Comparison of ENCODE assay signal across 9 cellular contexts in the genomic region with DNA sequence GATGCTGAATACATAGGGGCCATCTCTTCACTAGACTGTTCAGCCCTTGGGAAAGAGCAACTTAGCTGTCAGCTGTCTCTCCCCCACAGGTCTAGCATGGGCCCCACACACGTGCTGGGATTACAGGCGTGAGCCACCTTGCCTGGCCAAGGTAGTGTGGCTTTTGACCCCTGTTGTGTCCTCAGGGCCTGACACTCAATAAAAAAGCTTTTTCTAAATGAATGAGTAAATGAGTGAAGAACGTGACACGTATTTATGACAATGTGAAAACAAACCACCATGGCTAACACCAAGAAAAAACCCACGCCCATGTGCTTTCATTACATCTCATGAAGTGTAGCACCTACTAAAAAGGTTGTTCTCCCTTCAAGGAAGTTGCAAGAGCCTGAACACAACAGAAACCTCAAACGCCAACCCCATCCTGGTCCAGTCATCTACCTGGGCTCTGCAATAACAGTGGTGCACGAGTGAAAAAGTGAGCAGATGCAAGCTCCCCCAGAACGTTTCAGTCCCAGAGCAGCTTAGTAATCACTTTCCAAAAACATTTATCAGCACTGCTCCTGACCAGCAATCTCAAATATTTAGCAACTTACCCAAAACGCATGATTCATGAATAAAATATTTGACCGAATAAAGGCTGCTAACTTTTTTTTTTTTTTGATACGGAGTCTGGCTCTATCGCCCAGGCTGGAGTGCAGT. TPM values are rescaled to one million over a fixed set of nuclear protein-coding genes. Genes with fewer than 3 reads are reported as not detected.
A peak's percentile ranks its signal among the peaks of the same experiment; 100 is the strongest.
DNase-seq lines count a peak whose midpoint lies in the region; ATAC-seq and TF ChIP-seq lines count a peak whose summit lies in the region.
"Had no signal": no experiment of that assay in that cellular context is flagged by ENCODE, and none has a peak within 500 bp of the region (broad histone marks: within the 10 kb centered on the region; RNA-seq: fewer than 3 reads in every experiment).

No MANE protein-coding gene starts in this region.

- no peak overlapping the region for H3K4me3 ChIP-seq in breast epithelium

- H3K27ac Mint-ChIP-seq in MCF 10A (ENCODE audit: low read depth, unreplicated experiment): peak overlapping the region; percentile 90
- peak overlapping the region; percentile 96 for H3K27ac Mint-ChIP-seq in activated T-helper 17 cell treated with anti-CD3 and anti-CD28 coated beads, Interleukin-2, amount 50 U/mL, for 72 hours
- H3K27ac Mint-ChIP-seq in mesothelial cell of epicardium: peak overlapping the region; percentile 19

- no peak overlapping the region for H3K27ac ChIP-seq in breast epithelium

- TF ChIP-seq CTCF in MCF 10A (IDR thresholded peaks at IDR 0.05; ENCODE audit: unreplicated experiment): no peak
- TF ChIP-seq CTCF in breast epithelium (IDR thresholded peaks at IDR 0.05): no peak
- TF ChIP-seq CTCF in mesothelial cell of epicardium (IDR thresholded peaks at IDR 0.05; ENCODE audit: unreplicated experiment): no peak

- peak overlapping the region; percentile 66 for H3K4me3 Mint-ChIP-seq in MCF 10A (ENCODE audit: unreplicated experiment)
- H3K4me3 Mint-ChIP-seq in activated T-helper 17 cell treated with anti-CD3 and anti-CD28 coated beads, Interleukin-2, amount 50 U/mL, for 72 hours: peak overlapping the region; percentile 82
- no peak overlapping the region for H3K4me3 Mint-ChIP-seq in mesothelial cell of epicardium

- no peaks in the 10 kb centered on the region for H3K36me3 ChIP-seq in breast epithelium

- CTCF ChIA-PET in MCF 10A (lab: Yijun Ruan, JAX): interaction anchor here (0.7 to 1.3 kb wide), 5 partner anchors 40 to 694 kb away, joined by 3 to 6 read pairs (median 4); no protein-coding TSS in a partner anchor

- H3K9me3 ChIP-seq in breast epithelium: no peaks in the 10 kb centered on the region

- DNase-seq in MCF 10A (ENCODE audit: unreplicated experiment) (peak; percentile 54), breast epithelium (ENCODE audit: low spot score in 2 of 2) (no peak), mesothelial cell of epicardium (ENCODE audit: low spot score in 2 of 2, unreplicated experiment in 2 of 2) (no peak), Kasumi-1 (lab: John Stamatoyannopoulos, UW) (no peak), mucosa of gallbladder (ENCODE audit: low spot score) (no peak), NAMALWA (ENCODE audit: low spot score) (no peak)
- DNase-seq: DND-41 had no signal

- H3K9me3 Mint-ChIP-seq in MCF 10A (ENCODE audit: unreplicated experiment) (no peaks in the 10 kb centered on the region), mesothelial cell of epicardium (no peaks in the 10 kb centered on the region)
- peaks cover 4% of the 10 kb centered on the region for H3K9me3 Mint-ChIP-seq in activated T-helper 17 cell treated with anti-CD3 and anti-CD28 coated beads, Interleukin-2, amount 50 U/mL, for 72 hours

- no peaks in the 10 kb centered on the region for H3K27me3 ChIP-seq in breast epithelium

- no TSS peak for BruUV-seq in MCF 10A (replicated peaks; lab: Mats Ljungman, UMichigan)

- H3K27me3 Mint-ChIP-seq in MCF 10A (ENCODE audit: insufficient read depth, unreplicated experiment) (no peaks in the 10 kb centered on the region), mesothelial cell of epicardium (ENCODE audit: low read depth) (no peaks in the 10 kb centered on the region)
- H3K27me3 Mint-ChIP-seq in activated T-helper 17 cell treated with anti-CD3 and anti-CD28 coated beads, Interleukin-2, amount 50 U/mL, for 72 hours: no peaks in the 10 kb centered on the region

- H3K36me3 Mint-ChIP-seq in MCF 10A (ENCODE audit: insufficient read depth, unreplicated experiment) (peaks cover 20% of the 10 kb centered on the region), mesothelial cell of epicardium (peaks cover 10% of the 10 kb centered on the region)
- H3K36me3 Mint-ChIP-seq in activated T-helper 17 cell treated with anti-CD3 and anti-CD28 coated beads, Interleukin-2, amount 50 U/mL, for 72 hours (ENCODE audit: low read depth): peaks cover 44% of the 10 kb centered on the region

- H3K4me1 ChIP-seq in breast epithelium: peaks cover 0 to 4% of the 10 kb centered on the region in 2 donors

- no peak for TF ChIP-seq POLR2A in breast epithelium (IDR thresholded peaks at IDR 0.05)

- intact Hi-C loops in MCF 10A (cut with micrococcal nuclease): loop anchor here (5.0 kb wide), 1 partner anchor 104 kb away; the partner anchor contains the start of gene AP1S3
- intact Hi-C loops in breast epithelium (cut with DNase I; ENCODE audit: low total_unique reads): no loop called here

- POLR2A ChIA-PET in MCF 10A (lab: Yijun Ruan, JAX): interaction anchor here (0.5 to 1.9 kb wide), 19 partner anchors 9 to 1757 kb away, joined by 3 to 10 read pairs (median 3); partner anchors contain the start of genes AP1S3 and MRPL44

- H3K4me1 Mint-ChIP-seq in MCF 10A (ENCODE audit: insufficient read depth, unreplicated experiment): peaks cover 28% of the 10 kb centered on the region
- H3K4me1 Mint-ChIP-seq in activated T-helper 17 cell treated with anti-CD3 and anti-CD28 coated beads, Interleukin-2, amount 50 U/mL, for 72 hours: peaks cover 33% of the 10 kb centered on the region
- peaks cover 24% of the 10 kb centered on the region for H3K4me1 Mint-ChIP-seq in mesothelial cell of epicardium

- ATAC-seq in HG03280 (IDR thresholded peaks at IDR 0.05; ENCODE audit: unreplicated experiment): peak; percentile 48
- ATAC-seq in activated T-helper 17 cell treated with anti-CD3 and anti-CD28 coated beads, Interleukin-2, amount 50 U/mL, for 72 hours (replicated peaks): peak; percentile 85

RNA-seq across cellular contexts. Expression of gene WDFY1, which starts 3.4 kb away (rescaled TPM):
- total RNA-seq in MCF 10A (2022) (36.9 and 41.8 TPM in 2 replicates), breast epithelium (10 to 100 TPM; 45.2 to 57.6 (median 46.2) TPM), mesothelial cell of epicardium (45.1 to 50.1 TPM (median 46.2 TPM) in 3 replicates), mucosa of gallbladder (51.9 TPM)
- 10 to 100 TPM; 31.4 to 40.6 TPM for total RNA-seq in activated T-helper 17 cell treated with anti-CD3 and anti-CD28 coated beads, Interleukin-2, amount 50 U/mL, for 72 hours

RNA-seq across cellular contexts. Expression of gene MRPL44, which starts 15.5 kb away (rescaled TPM):
- total RNA-seq in MCF 10A (2022) (27.4 and 31.2 TPM in 2 replicates), breast epithelium (10 to 100 TPM; 22.4 to 27.4 (median 24.3) TPM), mesothelial cell of epicardium (25.8 to 27.6 TPM (median 27.3 TPM) in 3 replicates), mucosa of gallbladder (26.5 TPM)
- 10 to 100 TPM; 40.3 to 42.0 TPM for total RNA-seq in activated T-helper 17 cell treated with anti-CD3 and anti-CD28 coated beads, Interleukin-2, amount 50 U/mL, for 72 hours

Comparison
In these comparisons a context has a peak if more than half of its experiments do, and no peak if none do; other contexts are left out.
1. H3K27ac Mint-ChIP-seq: peak in every context shown above with its lines; median percentile 96 in activated T-helper 17 cell treated with anti-CD3 and anti-CD28 coated beads, Interleukin-2, amount 50 U/mL, for 72 hours; 90 in MCF 10A; 19 in mesothelial cell of epicardium.